Comparison of ENCODE assay signal across 8 cellular contexts in genomic region chr9:35726876-35727438, GRCh38. TPM values are rescaled to one million over a fixed set of nuclear protein-coding genes. Genes with fewer than 3 reads are reported as not detected.
A peak's percentile ranks its signal among the peaks of the same experiment; 100 is the strongest.
DNase-seq lines count a peak whose midpoint lies in the region; TF ChIP-seq lines count a peak whose summit lies in the region.

No MANE protein-coding gene starts in this region.

- H3K9me3 ChIP-seq in liver (ENCODE audit: control insufficient read depth in 4 of 4, low read length in 3 of 4) (no peaks in the 10 kb centered on the region), tibial nerve (no peaks in the 10 kb centered on the region)

- no peaks in the 10 kb centered on the region for H3K27me3 ChIP-seq in brain microvascular endothelial cell (replicated peaks)
- H3K27me3 ChIP-seq in liver (ENCODE audit: control insufficient read depth in 4 of 4, insufficient read depth in 4 of 4, low read length in 3 of 4): no peaks in the 10 kb centered on the region
- no peaks in the 10 kb centered on the region for H3K27me3 ChIP-seq in tibial nerve

- peak overlapping the region; percentile 96 for H3K4me3 ChIP-seq in brain microvascular endothelial cell (ENCODE audit: low read depth, low read length)
- no peak overlapping the region for H3K4me3 ChIP-seq in liver (ENCODE audit: low read depth in 1 of 3, low read length in 3 of 3)
- peak overlapping the region in 1 of 4 donors; percentile 85 for H3K4me3 ChIP-seq in tibial nerve

- H3K9ac ChIP-seq in liver (ENCODE audit: low read depth in 1 of 2, low read length in 2 of 2): no peak overlapping the region

- TF ChIP-seq POLR2A in tibial nerve (IDR thresholded peaks at IDR 0.05): no peak

- DNase-seq in activated CD4-positive, alpha-beta T cell treated with anti-CD3 and anti-CD28 coated beads for 48 hours: peak; percentile 37
- no peak for DNase-seq in activated CD4-positive, alpha-beta T cell treated with anti-CD3 and anti-CD28 coated beads for 4 hours
- DNase-seq in NCI-H2196 treated with DMSO at 0.1 percent for 48 hours (lab: John Stamatoyannopoulos, UW; ENCODE audit: unreplicated experiment) (peak; percentile 27), brain microvascular endothelial cell (peak; percentile 40), tibial nerve (ENCODE audit: low spot score in 2 of 2) (no peak), NCI-H1048 (lab: John Stamatoyannopoulos, UW) (no peak), HPDE6-E6E7 (ENCODE audit: extremely low spot score) (no peak)

- no peak for TF ChIP-seq EP300 in tibial nerve (IDR thresholded peaks at IDR 0.05)

- no peak for TF ChIP-seq RAD21 in liver (IDR thresholded peaks at IDR 0.05)

- peak; percentile 20 for TF ChIP-seq CTCF in brain microvascular endothelial cell (IDR thresholded peaks at IDR 0.05; ENCODE audit: low read depth, low read length, missing control alignments)
- TF ChIP-seq CTCF in liver (IDR thresholded peaks at IDR 0.05; ENCODE audit: low read depth, low read length, missing input control): no peak
- TF ChIP-seq CTCF in tibial nerve (IDR thresholded peaks at IDR 0.05): no peak

- peaks cover 45% of the 10 kb centered on the region for H3K36me3 ChIP-seq in brain microvascular endothelial cell (replicated peaks)
- peaks cover 11 to 35% (median 33%) of the 10 kb centered on the region in 4 donors for H3K36me3 ChIP-seq in liver (ENCODE audit: control insufficient read depth in 4 of 4, insufficient read depth in 3 of 4, low read depth in 1 of 4, low read length in 3 of 4)
- peaks cover 4 to 46% (median 13%) of the 10 kb centered on the region in 3 donors for H3K36me3 ChIP-seq in tibial nerve

- H3K4me1 ChIP-seq in liver (ENCODE audit: control insufficient read depth in 4 of 4, insufficient read depth in 4 of 4, low read length in 3 of 4): peaks cover 19 to 49% (median 45%) of the 10 kb centered on the region in 4 donors
- peaks cover 0 to 58% (median 53%) of the 10 kb centered on the region in 4 donors for H3K4me1 ChIP-seq in tibial nerve

- H3K27ac ChIP-seq in brain microvascular endothelial cell: peak overlapping the region; percentile 76
- peak overlapping the region; percentile 6 to 98 for H3K27ac ChIP-seq in liver (ENCODE audit: low read depth in 1 of 2, low read length in 2 of 2)
- peak overlapping the region; percentile 38 to 99 (median 82) for H3K27ac ChIP-seq in tibial nerve

- 69% methylated on average over 4 of the region's 4 CpGs for WGBS in liver
- WGBS in tibial nerve, 2 donors: 27 to 41% methylated on average over 4 of the region's 4 CpGs

- in situ Hi-C loops in brain microvascular endothelial cell (cut with HindIII; ENCODE audit: low pct_ligation_motif_present, low sequenced_read_pairs): no loop called here

TF ChIP-seq in liver, 16 proteins besides CTCF, POLR2A, EP300 and RAD21:
- TF ChIP-seq JUND (IDR thresholded peaks at IDR 0.05) (no peak), TAF1 (conservative IDR thresholded peaks at IDR 0.05) (no peak), ATF3 (IDR thresholded peaks at IDR 0.05) (no peak), FOXA1 (IDR thresholded peaks at IDR 0.05) (no peak), NR2F2 (IDR thresholded peaks at IDR 0.05) (no peak), FOXA2 (IDR thresholded peaks at IDR 0.05) (no peak), GABPA (IDR thresholded peaks at IDR 0.05 in 1 of 2, conservative IDR thresholded peaks at IDR 0.05 in 1 of 2) (no peak), HNF4G (IDR thresholded peaks at IDR 0.05) (no peak), SP1 (IDR thresholded peaks at IDR 0.05) (no peak), REST (IDR thresholded peaks at IDR 0.05) (no peak), YY1 (IDR thresholded peaks at IDR 0.05) (no peak), MAX (IDR thresholded peaks at IDR 0.05) (no peak), RXRA (IDR thresholded peaks at IDR 0.05) (no peak), ZBTB33 (IDR thresholded peaks at IDR 0.05) (no peak), HNF4A (conservative IDR thresholded peaks at IDR 0.05) (no peak), EGR1 (IDR thresholded peaks at IDR 0.05; ENCODE audit: low read depth in 2 of 2) (no peak)

RNA-seq across cellular contexts. Expression of gene TLN1, which starts 5.0 kb away (rescaled TPM):
- total RNA-seq in liver (100 to 1,000 TPM; 149 to 184 TPM), tibial nerve (100 to 1,000 TPM; 284 to 405 (median 350) TPM)
- 100 to 1,000 TPM in 1 of 2 donors, 10 to 100 TPM in 1; 24.5 to 102 TPM for polyA plus RNA-seq in liver

RNA-seq across cellular contexts. Expression of gene CREB3, which starts 5.5 kb away (rescaled TPM):
- total RNA-seq in liver (10 to 100 TPM in 1 of 2 donors, 1 to 10 TPM in 1; 9.2 to 21.3 TPM), tibial nerve (10 to 100 TPM; 41.6 to 70.1 (median 53.5) TPM)
- 10 to 100 TPM; 14.9 to 21.4 TPM for polyA plus RNA-seq in liver

RNA-seq across cellular contexts. Expression of gene GBA2, which starts 22.1 kb away (rescaled TPM):
- 10 to 100 TPM; 24.1 to 65.3 TPM for total RNA-seq in liver
- polyA plus RNA-seq in liver: 10 to 100 TPM; 24.5 to 27.1 TPM
- 10 to 100 TPM; 63.8 to 92.1 (median 66.1) TPM for total RNA-seq in tibial nerve

RNA-seq across cellular contexts. Expression of gene RGP1, which starts 22.1 kb away (rescaled TPM):
- total RNA-seq in liver: 10 to 100 TPM in 1 of 2 donors, 1 to 10 TPM in 1; 5.1 to 10.7 TPM
- polyA plus RNA-seq in liver: 1 to 10 TPM; 2.6 to 6.6 TPM
- 10 to 100 TPM; 18.6 to 21.3 (median 20.2) TPM for total RNA-seq in tibial nerve

RNA-seq across cellular contexts. Expression of gene MSMP, which starts 27.1 kb away (rescaled TPM):
- total RNA-seq in liver (not detected), tibial nerve (not detected)
- polyA plus RNA-seq in liver: not detected

Comparison
In these comparisons a context has a peak if more than half of its experiments do, and no peak if none do; other contexts are left out.
1. DNase-seq: peak in activated CD4-positive, alpha-beta T cell treated with anti-CD3 and anti-CD28 coated beads for 48 hours (single experiment), NCI-H2196 treated with DMSO at 0.1 percent for 48 hours (single experiment) and brain microvascular endothelial cell (single experiment); none in activated CD4-positive, alpha-beta T cell treated with anti-CD3 and anti-CD28 coated beads for 4 hours (0 of 2), tibial nerve (0 of 2), NCI-H1048 (single experiment) and HPDE6-E6E7 (single experiment).
2. Peak in every context shown above with its lines, with median percentiles within 50 percentile points of each other: H3K27ac ChIP-seq.